1 cellular context compared by ENCODE assay signal in genomic region chrX:20361081-20361889, GRCh38.
TF ChIP-seq lines count a peak whose summit lies in the region.

No MANE protein-coding gene starts in this region.

TF ChIP-seq in HepG2, 621 proteins besides CTCF, POLR2A, EP300 and RAD21 (continued from another document and continues in another):
- TF ChIP-seq, protein P1, sequence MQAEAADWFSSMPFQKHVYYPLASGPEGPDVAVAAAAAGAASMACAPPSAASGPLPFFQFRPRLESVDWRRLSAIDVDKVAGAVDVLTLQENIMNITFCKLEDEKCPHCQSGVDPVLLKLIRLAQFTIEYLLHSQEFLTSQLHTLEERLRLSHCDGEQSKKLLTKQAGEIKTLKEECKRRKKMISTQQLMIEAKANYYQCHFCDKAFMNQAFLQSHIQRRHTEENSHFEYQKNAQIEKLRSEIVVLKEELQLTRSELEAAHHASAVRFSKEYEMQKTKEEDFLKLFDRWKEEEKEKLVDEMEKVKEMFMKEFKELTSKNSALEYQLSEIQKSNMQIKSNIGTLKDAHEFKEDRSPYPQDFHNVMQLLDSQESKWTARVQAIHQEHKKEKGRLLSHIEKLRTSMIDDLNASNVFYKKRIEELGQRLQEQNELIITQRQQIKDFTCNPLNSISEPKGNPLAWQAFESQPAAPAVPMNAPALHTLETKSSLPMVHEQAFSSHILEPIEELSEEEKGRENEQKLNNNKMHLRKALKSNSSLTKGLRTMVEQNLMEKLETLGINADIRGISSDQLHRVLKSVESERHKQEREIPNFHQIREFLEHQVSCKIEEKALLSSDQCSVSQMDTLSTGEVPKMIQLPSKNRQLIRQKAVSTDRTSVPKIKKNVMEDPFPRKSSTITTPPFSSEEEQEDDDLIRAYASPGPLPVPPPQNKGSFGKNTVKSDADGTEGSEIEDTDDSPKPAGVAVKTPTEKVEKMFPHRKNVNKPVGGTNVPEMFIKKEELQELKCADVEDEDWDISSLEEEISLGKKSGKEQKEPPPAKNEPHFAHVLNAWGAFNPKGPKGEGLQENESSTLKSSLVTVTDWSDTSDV (CRISPR knock-in tag; IDR thresholded peaks at IDR 0.05) = no peak
- TF ChIP-seq HOXA3 (CRISPR knock-in tag; IDR thresholded peaks at IDR 0.05) = peak; percentile 32; the same call in 1 of the 2 replicates
- peak; percentile 49; the same call in 1 of the 2 replicates for TF ChIP-seq ZBTB37 (CRISPR knock-in tag; IDR thresholded peaks at IDR 0.05)
- TF ChIP-seq, protein P2, sequence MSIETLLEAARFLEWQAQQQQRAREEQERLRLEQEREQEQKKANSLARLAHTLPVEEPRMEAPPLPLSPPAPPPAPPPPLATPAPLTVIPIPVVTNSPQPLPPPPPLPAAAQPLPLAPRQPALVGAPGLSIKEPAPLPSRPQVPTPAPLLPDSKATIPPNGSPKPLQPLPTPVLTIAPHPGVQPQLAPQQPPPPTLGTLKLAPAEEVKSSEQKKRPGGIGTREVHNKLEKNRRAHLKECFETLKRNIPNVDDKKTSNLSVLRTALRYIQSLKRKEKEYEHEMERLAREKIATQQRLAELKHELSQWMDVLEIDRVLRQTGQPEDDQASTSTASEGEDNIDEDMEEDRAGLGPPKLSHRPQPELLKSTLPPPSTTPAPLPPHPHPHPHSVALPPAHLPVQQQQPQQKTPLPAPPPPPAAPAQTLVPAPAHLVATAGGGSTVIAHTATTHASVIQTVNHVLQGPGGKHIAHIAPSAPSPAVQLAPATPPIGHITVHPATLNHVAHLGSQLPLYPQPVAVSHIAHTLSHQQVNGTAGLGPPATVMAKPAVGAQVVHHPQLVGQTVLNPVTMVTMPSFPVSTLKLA (IDR thresholded peaks at IDR 0.05) = peak; percentile 31; the same call in 1 of the 2 replicates
- no peak for TF ChIP-seq FOXA1 (IDR thresholded peaks at IDR 0.05)
- TF ChIP-seq FOXA1 (CRISPR knock-in tag; IDR thresholded peaks at IDR 0.05) = peak; percentile 37; the same call in 1 of the 2 replicates
- TF ChIP-seq ZNF329 (CRISPR knock-in tag; IDR thresholded peaks at IDR 0.05; ENCODE audit: low read depth) = no peak
- TF ChIP-seq ZBTB38 (CRISPR knock-in tag; IDR thresholded peaks at IDR 0.05) = no peak
- peak; percentile 43; the same call in 1 of the 2 replicates for TF ChIP-seq PHF21A (CRISPR knock-in tag; IDR thresholded peaks at IDR 0.05)
- 0 out of 2 replicates have a peak, but pooled peaks have one; percentile 23 for TF ChIP-seq MEF2D (CRISPR knock-in tag; IDR thresholded peaks at IDR 0.05)
- peak; percentile 49; the same call in 1 of the 2 replicates for TF ChIP-seq ARID5B (CRISPR knock-in tag; IDR thresholded peaks at IDR 0.05)
- TF ChIP-seq SOX13 (IDR thresholded peaks at IDR 0.05) = no peak
- peak in 1 of 2 experiments; percentile 24; a peak in 1 of 4 replicates for TF ChIP-seq SOX13 (CRISPR knock-in tag; conservative IDR thresholded peaks at IDR 0.05 in 1 of 2, IDR thresholded peaks at IDR 0.05 in 1 of 2)
- TF ChIP-seq GATAD2A (CRISPR knock-in tag; IDR thresholded peaks at IDR 0.05) = peak; percentile 53
- peak; percentile 37; the same call in 1 of the 2 replicates for TF ChIP-seq BCL6 (CRISPR knock-in tag; IDR thresholded peaks at IDR 0.05)
- no peak for TF ChIP-seq ZNF264 (CRISPR knock-in tag; IDR thresholded peaks at IDR 0.05)
- TF ChIP-seq FOXP1 (IDR thresholded peaks at IDR 0.05) = no peak
- TF ChIP-seq FOXP1 (CRISPR knock-in tag; IDR thresholded peaks at IDR 0.05) = peak; percentile 51; the same call in 1 of the 2 replicates
- TF ChIP-seq FOXP4 (CRISPR knock-in tag; IDR thresholded peaks at IDR 0.05) = 0 out of 2 replicates have a peak, but pooled peaks have one; percentile 58
- no peak for TF ChIP-seq ZNF713 (CRISPR knock-in tag; IDR thresholded peaks at IDR 0.05)
- peak; percentile 81; the same call in 1 of the 2 replicates for TF ChIP-seq NFIC (IDR thresholded peaks at IDR 0.05; ENCODE audit: low read length)
- peak; percentile 10; the same call in 1 of the 2 replicates for TF ChIP-seq CREM (IDR thresholded peaks at IDR 0.05)
- TF ChIP-seq CREM (CRISPR knock-in tag; IDR thresholded peaks at IDR 0.05) = no peak
- peak; percentile 36 for TF ChIP-seq SALL1 (CRISPR knock-in tag; IDR thresholded peaks at IDR 0.05)
- peak; percentile 25; the same call in 1 of the 2 replicates for TF ChIP-seq HNF4G (IDR thresholded peaks at IDR 0.05; ENCODE audit: borderline replicate concordance, low read depth, low read length)
- TF ChIP-seq HNF4G (CRISPR knock-in tag; IDR thresholded peaks at IDR 0.05; ENCODE audit: borderline replicate concordance, low read depth) = no peak
- peak; percentile 19; the same call in 1 of the 2 replicates for TF ChIP-seq FOXA3 (CRISPR knock-in tag; IDR thresholded peaks at IDR 0.05)
- 0 out of 2 replicates have a peak, but pooled peaks have one; percentile 45 for TF ChIP-seq ARNTL (CRISPR knock-in tag; IDR thresholded peaks at IDR 0.05)
- TF ChIP-seq, protein P3, sequence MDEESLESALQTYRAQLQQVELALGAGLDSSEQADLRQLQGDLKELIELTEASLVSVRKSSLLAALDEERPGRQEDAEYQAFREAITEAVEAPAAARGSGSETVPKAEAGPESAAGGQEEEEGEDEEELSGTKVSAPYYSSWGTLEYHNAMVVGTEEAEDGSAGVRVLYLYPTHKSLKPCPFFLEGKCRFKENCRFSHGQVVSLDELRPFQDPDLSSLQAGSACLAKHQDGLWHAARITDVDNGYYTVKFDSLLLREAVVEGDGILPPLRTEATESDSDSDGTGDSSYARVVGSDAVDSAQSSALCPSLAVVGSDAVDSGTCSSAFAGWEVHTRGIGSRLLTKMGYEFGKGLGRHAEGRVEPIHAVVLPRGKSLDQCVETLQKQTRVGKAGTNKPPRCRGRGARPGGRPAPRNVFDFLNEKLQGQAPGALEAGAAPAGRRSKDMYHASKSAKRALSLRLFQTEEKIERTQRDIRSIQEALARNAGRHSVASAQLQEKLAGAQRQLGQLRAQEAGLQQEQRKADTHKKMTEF (CRISPR knock-in tag; IDR thresholded peaks at IDR 0.05) = 0 out of 2 replicates have a peak, but pooled peaks have one; percentile 15
- 0 out of 2 replicates have a peak, but pooled peaks have one; percentile 19 for TF ChIP-seq FOXK1 (CRISPR knock-in tag; IDR thresholded peaks at IDR 0.05; ENCODE audit: borderline replicate concordance, low read depth)
- TF ChIP-seq DPF2 (CRISPR knock-in tag; IDR thresholded peaks at IDR 0.05; ENCODE audit: borderline replicate concordance, low read depth) = 0 out of 2 replicates have a peak, but pooled peaks have one; percentile 24
- TF ChIP-seq HNF1A (IDR thresholded peaks at IDR 0.05; ENCODE audit: low read depth) = 0 out of 2 replicates have a peak, but pooled peaks have one; percentile 23
- TF ChIP-seq HNF1A (CRISPR knock-in tag; IDR thresholded peaks at IDR 0.05; ENCODE audit: borderline replicate concordance) = no peak
- TF ChIP-seq RBFOX2 (IDR thresholded peaks at IDR 0.05; ENCODE audit: low read depth, low read length) = peak; percentile 70; the same call in 1 of the 2 replicates
- 0 out of 2 replicates have a peak, but pooled peaks have one; percentile 12 for TF ChIP-seq ZNF362 (CRISPR knock-in tag; IDR thresholded peaks at IDR 0.05; ENCODE audit: borderline replicate concordance)
- peak; percentile 52; the same call in 1 of the 2 replicates for TF ChIP-seq DRAP1 (CRISPR knock-in tag; IDR thresholded peaks at IDR 0.05)
- TF ChIP-seq ISL2 (CRISPR knock-in tag; IDR thresholded peaks at IDR 0.05) = peak; percentile 56; the same call in 1 of the 2 replicates
- no peak for TF ChIP-seq FOXO1 (CRISPR knock-in tag; IDR thresholded peaks at IDR 0.05)
